8 cellular contexts compared by ENCODE assay signal in genomic region chr6:32153835-32154513, GRCh38. TPM values are rescaled to one million over a fixed set of nuclear protein-coding genes. Genes with fewer than 3 reads are reported as not detected.
DNase-seq lines count a peak whose midpoint lies in the region; ATAC-seq, FAIRE-seq and TF ChIP-seq lines count a peak whose summit lies in the region.

TSS of gene PPT2 (plus strand) at chr6:32154141. CDS start at chr6:32154595, 454 bp downstream.

- BruUV-seq in HepG2 (replicated peaks; lab: Mats Ljungman, UMichigan) = TSS peak; percentile 73

- DNase-seq in D721Med (ENCODE audit: insufficient read length, low spot score) = peak; percentile 75
- peak; percentile 96 for DNase-seq in NCI-H748 (lab: John Stamatoyannopoulos, UW; ENCODE audit: unreplicated experiment)
- DNase-seq in activated CD4-positive, alpha-beta memory T cell treated with anti-CD3 and anti-CD28 coated beads for 36 hours = peak; percentile 87
- DNase-seq in dermis blood vessel endothelial cell = peak; percentile 95
- peak; percentile 93 for DNase-seq in HepG2 (ENCODE audit: low spot score)
- peak; percentile 79 to 84 for DNase-seq in stimulated activated CD4-positive, alpha-beta T cell treated with anti-CD3 and anti-CD28 coated beads, Interleukin-2, amount 100 ng/mL, for 24 hours

- TF ChIP-seq EP300 in HepG2 (IDR thresholded peaks at IDR 0.05; ENCODE audit: low read depth in 2 of 2, low read length in 2 of 2) (peak; percentile 71 to 82), HepG2 (CRISPR knock-in tag; IDR thresholded peaks at IDR 0.05; ENCODE audit: borderline replicate concordance) (peak; percentile 69; the same call in 1 of the 2 replicates)

- FAIRE-seq in D721Med (lab: Jason Lieb, UNC) = no peak
- FAIRE-seq in HepG2 (lab: Jason Lieb, UNC) = peak; percentile 86

- under 1% methylated on average over 39 of the region's 39 CpGs for WGBS in HepG2 (ENCODE audit: low lambda C conversion rate)

- H3K4me2 ChIP-seq in HepG2 (ENCODE audit: low read depth, low read length) = peak within 1 kb of the TSS; percentile 94

- H3K9me3 ChIP-seq in HepG2 (ENCODE audit: low read length) = no peaks in the 10 kb centered on the region

- intact Hi-C loops in activated CD4-positive, alpha-beta memory T cell treated with anti-CD3 and anti-CD28 coated beads for 36 hours (cut with micrococcal nuclease) = loop anchor here (1.0 kb wide), 4 partner anchors 24 to 67 kb away; partner anchors contain the start of genes ATF6B and RNF5
- intact Hi-C loops in HepG2 (cut with micrococcal nuclease; ENCODE audit: unreplicated experiment) = loop anchor here (1.0 kb wide), 5 partner anchors 24 to 67 kb away; partner anchors contain the start of genes FKBPL and RNF5

- TF ChIP-seq POLR2A in HepG2 (IDR thresholded peaks at IDR 0.05; ENCODE audit: insufficient read depth in 1 of 2, low read depth in 2 of 2, low read length in 2 of 2) = peak; percentile 64 to 74

- H3K4me3 ChIP-seq in HepG2 (replicated peaks in 1 of 3; ENCODE audit: insufficient read depth in 1 of 3, low read depth in 2 of 3, low read length in 3 of 3) = peak within 1 kb of the TSS; percentile 78 to 91 (median 88)

- POLR2A ChIA-PET in activated CD4-positive, alpha-beta memory T cell treated with anti-CD3 and anti-CD28 coated beads for 36 hours (lab: Charles Lee) = interaction anchor here (1.1 to 1.3 kb wide), 2 partner anchors 24 to 26 kb away, joined by 6 read pairs; partner anchors contain the start of genes ATF6B and FKBPL
- POLR2A ChIA-PET in HepG2 (lab: Yijun Ruan, JAX) = interaction anchor here (0.9 to 2.6 kb wide), 11 partner anchors 10 to 818 kb away, joined by 3 to 35 read pairs (median 4); partner anchors contain the start of genes AGPAT1, ATF6B, EGFL8 and FKBPL

- H4K20me1 ChIP-seq in HepG2 (ENCODE audit: insufficient read depth, low read length) = no peaks in the 10 kb centered on the region

- no peaks in the 10 kb centered on the region; a peak in 1 of 5 replicates for H3K27me3 ChIP-seq in HepG2 (ENCODE audit: control insufficient read depth in 1 of 2, insufficient read depth in 2 of 2, low read length in 2 of 2)

- peaks cover 33% of the 10 kb centered on the region for H3K4me1 Mint-ChIP-seq in activated CD4-positive, alpha-beta memory T cell treated with anti-CD3 and anti-CD28 coated beads for 36 hours (ENCODE audit: low read depth)

- peak within 1 kb of the TSS; percentile 88 for H3K27ac ChIP-seq in HepG2 (ENCODE audit: extremely low read length, insufficient read depth, low read length)

- H3K4me3 Mint-ChIP-seq in activated CD4-positive, alpha-beta memory T cell treated with anti-CD3 and anti-CD28 coated beads for 36 hours = peak within 1 kb of the TSS; percentile 98

- in situ Hi-C loops in HepG2 (cut with HindIII; ENCODE audit: extremely low pct_ligation_motif_present, low pct_unique_long_range_greater_than_20kb) = loop anchor here (5.0 kb wide), 1 partner anchor 37 kb away; no protein-coding TSS in a partner anchor

- peak within 1 kb of the TSS; percentile 75 for H2AFZ ChIP-seq in HepG2 (ENCODE audit: low read length)

- H3K9ac ChIP-seq in HepG2 (ENCODE audit: insufficient read depth, low read depth, low read length) = peak within 1 kb of the TSS; percentile 91

- peaks cover 17% of the 10 kb centered on the region for H3K79me2 ChIP-seq in HepG2 (ENCODE audit: insufficient read depth, low read length)

- CTCF ChIA-PET in activated CD4-positive, alpha-beta memory T cell treated with anti-CD3 and anti-CD28 coated beads for 36 hours (lab: Charles Lee) = interaction anchor here (1.1 to 1.3 kb wide), 7 partner anchors 10 to 106 kb away, joined by 3 to 10 read pairs (median 4); partner anchors contain the start of genes ATF6B, EGFL8 and FKBPL
- CTCF ChIA-PET in HepG2 (lab: Yijun Ruan, JAX; ENCODE audit: low intra/inter-chr PET ratio, low total read pairs) = interaction anchor here (1.0 to 4.3 kb wide), 6 partner anchors 26 to 106 kb away, joined by 4 to 97 read pairs (median 4); partner anchors contain the start of gene ATF6B

- ATAC-seq in HG03175 (IDR thresholded peaks at IDR 0.05; ENCODE audit: unreplicated experiment) = peak; percentile 19
- ATAC-seq in HepG2 = peak; percentile 79
- ATAC-seq in GM19351 (IDR thresholded peaks at IDR 0.05; ENCODE audit: unreplicated experiment) = no peak

- no peaks in the 10 kb centered on the region for H3K9me3 Mint-ChIP-seq in activated CD4-positive, alpha-beta memory T cell treated with anti-CD3 and anti-CD28 coated beads for 36 hours

- H3K36me3 ChIP-seq in HepG2 (replicated peaks in 1 of 2; ENCODE audit: control insufficient read depth in 1 of 2, insufficient read depth in 2 of 2, low read length in 2 of 2) = peaks cover 18 to 32% of the 10 kb centered on the region in 2 experiments

- H3K36me3 Mint-ChIP-seq in activated CD4-positive, alpha-beta memory T cell treated with anti-CD3 and anti-CD28 coated beads for 36 hours = peaks cover 10% of the 10 kb centered on the region

- TF ChIP-seq CTCF in D721Med (IDR thresholded peaks at IDR 0.05; ENCODE audit: insufficient read depth, missing control alignments) = no peak
- TF ChIP-seq CTCF in HepG2 (CRISPR knock-in tag; IDR thresholded peaks at IDR 0.05) = peak; percentile 0; the same call in 1 of the 2 replicates

- peak within 1 kb of the TSS; percentile 79 for H3K27ac Mint-ChIP-seq in activated CD4-positive, alpha-beta memory T cell treated with anti-CD3 and anti-CD28 coated beads for 36 hours

- peaks cover 28% of the 10 kb centered on the region for H3K4me1 ChIP-seq in HepG2 (ENCODE audit: insufficient read depth, low read length)

- peaks cover 16% of the 10 kb centered on the region for H3K27me3 Mint-ChIP-seq in activated CD4-positive, alpha-beta memory T cell treated with anti-CD3 and anti-CD28 coated beads for 36 hours

- peak; percentile 37 for TF ChIP-seq RAD21 in HepG2 (CRISPR knock-in tag; IDR thresholded peaks at IDR 0.05)

TF ChIP-seq in HepG2, 621 proteins besides CTCF, POLR2A, EP300 and RAD21 (continues in another document):
- TF ChIP-seq KDM2A (CRISPR knock-in tag; IDR thresholded peaks at IDR 0.05; ENCODE audit: borderline replicate concordance, low read depth) (peak; percentile 58; the same call in 1 of the 2 replicates), DNMT1 (CRISPR knock-in tag; IDR thresholded peaks at IDR 0.05) (no peak; the same call in 1 of the 2 replicates), ZNF138 (CRISPR knock-in tag; IDR thresholded peaks at IDR 0.05; ENCODE audit: low read depth) (0 out of 2 replicates have a peak, but pooled peaks have one; percentile 83), ZNF709 (CRISPR knock-in tag; IDR thresholded peaks at IDR 0.05) (no peak), NRL (CRISPR knock-in tag; IDR thresholded peaks at IDR 0.05; ENCODE audit: borderline replicate concordance) (no peak; the same call in 1 of the 2 replicates), IKZF5 (CRISPR knock-in tag; IDR thresholded peaks at IDR 0.05) (peak; percentile 60; the same call in 1 of the 2 replicates), AHR (CRISPR knock-in tag; IDR thresholded peaks at IDR 0.05) (peak; percentile 27; the same call in 1 of the 2 replicates), ZNF224 (CRISPR knock-in tag; IDR thresholded peaks at IDR 0.05) (0 out of 2 replicates have a peak, but pooled peaks have one; percentile 7), MAFG (CRISPR knock-in tag; IDR thresholded peaks at IDR 0.05) (no peak)

RNA-seq across cellular contexts. Expression of gene PPT2, which starts in this region (rescaled TPM):
- total RNA-seq in activated CD4-positive, alpha-beta memory T cell treated with anti-CD3 and anti-CD28 coated beads for 36 hours = 1 to 10 TPM; 9.5 to 9.9 TPM
- total RNA-seq in dermis blood vessel endothelial cell (69.8 and 82.5 TPM in 2 replicates), HepG2 (2016; rRNA removed; fragmentation: Illumina TruSeq; extraction: Trizol) (20.1 and 39.2 TPM in 2 replicates)
- 5.6 and 9.7 TPM in 2 replicates for total RNA-seq in HepG2 (2016; cell fraction: cytosol; rRNA removed; fragmentation: Illumina TruSeq; extraction: Trizol; ENCODE audit: low read depth)
- total RNA-seq in HepG2 (2016; cell fraction: insoluble cytoplasmic fraction; rRNA removed; fragmentation: Illumina TruSeq; extraction: Trizol) = 19.2 and 37.8 TPM in 2 replicates
- total RNA-seq in HepG2 (2016; cell fraction: membrane; rRNA removed; fragmentation: Illumina TruSeq; extraction: Trizol) = 16.4 and 20.0 TPM in 2 replicates
- total RNA-seq in HepG2 (2016; cell fraction: nucleus; rRNA removed; fragmentation: Illumina TruSeq; extraction: Trizol) = 35.4 and 44.6 TPM in 2 replicates
- polyA plus RNA-seq in HepG2 (2011; rRNA removed) = 61.8 and 79.3 TPM in 2 replicates
- polyA plus RNA-seq in HepG2 (2011; cell fraction: cytosol; rRNA removed) = 49.1 and 57.1 TPM in 2 replicates
- polyA plus RNA-seq in HepG2 (2011; cell fraction: nucleus; rRNA removed) = 64.9 and 74.8 TPM in 2 replicates
- 26.9 and 27.6 TPM in 2 replicates for polyA plus RNA-seq in HepG2 (2012)
- polyA plus RNA-seq in HepG2 (2016; cell fraction: cytosol; fragmentation: Illumina TruSeq; extraction: Trizol; ENCODE audit: low read depth) = 6.6 and 9.2 TPM in 2 replicates
- polyA plus RNA-seq in HepG2 (2016; cell fraction: insoluble cytoplasmic fraction; fragmentation: Illumina TruSeq; extraction: Trizol; ENCODE audit: low read depth) = 22.9 and 24.6 TPM in 2 replicates
- polyA plus RNA-seq in HepG2 (2016; cell fraction: membrane; fragmentation: Illumina TruSeq; extraction: Trizol; ENCODE audit: low read depth) = 13.8 and 16.0 TPM in 2 replicates
- polyA plus RNA-seq in HepG2 (2016; cell fraction: nucleus; fragmentation: Illumina TruSeq; extraction: Trizol; ENCODE audit: insufficient read depth, low read depth) = 77.3 and 84.1 TPM in 2 replicates
- 61.4 and 89.7 TPM in 2 replicates for polyA minus RNA-seq in HepG2 (2011; rRNA and poly(A)+ RNA removed; ENCODE audit: low replicate concordance)
- polyA minus RNA-seq in HepG2 (2011; cell fraction: cytosol; rRNA and poly(A)+ RNA removed) = 17.0 and 18.1 TPM in 2 replicates
- polyA minus RNA-seq in HepG2 (2011; cell fraction: nucleus; rRNA and poly(A)+ RNA removed) = 28.8 and 29.7 TPM in 2 replicates
